In genomic region chr17:57662644-57663308, GRCh38 we compare ENCODE assay signal across 8 cellular contexts.
DNase-seq lines count a peak whose midpoint lies in the region; ATAC-seq, FAIRE-seq and TF ChIP-seq lines count a peak whose summit lies in the region.

No MANE protein-coding gene starts in this region.

- FAIRE-seq in A549 (lab: Jason Lieb, UNC): no peak

- CTCF ChIA-PET in A549 (lab: Yijun Ruan, JAX): interaction anchor here (0.6 to 7.5 kb wide), 6 partner anchors 9 to 420 kb away, joined by 3 to 98 read pairs (median 4); no protein-coding TSS in a partner anchor

- H3K27me3 Mint-ChIP-seq in effector memory CD8-positive, alpha-beta T cell: no peaks in the 10 kb centered on the region

- ATAC-seq in A549 (peak; percentile 62 to 90; a peak in 4 of 6 replicates), GM21576 (IDR thresholded peaks at IDR 0.05; ENCODE audit: unreplicated experiment) (peak; percentile 49), left lobe of liver (peak; percentile 81), GM21390 (IDR thresholded peaks at IDR 0.05; ENCODE audit: unreplicated experiment) (no peak)
- peak; percentile 90 for ATAC-seq in effector memory CD8-positive, alpha-beta T cell (replicated peaks)

- peak; percentile 37 to 64 for DNase-seq in A549 (ENCODE audit: low read depth in 1 of 2, low spot score in 1 of 2)
- DNase-seq in NCI-H2107 (lab: John Stamatoyannopoulos, UW): peak; percentile 90
- DNase-seq in effector memory CD8-positive, alpha-beta T cell: peak in 2 of 3 experiments; percentile 52 to 54
- DNase-seq in left lobe of liver (ENCODE audit: low spot score): peak; percentile 64
- peak; percentile 56 for DNase-seq in stimulated activated CD4-positive, alpha-beta T cell treated with anti-CD3 and anti-CD28 coated beads, Interleukin-15, amount 100 ng/mL, for 24 hours

- no peak for TF ChIP-seq POLR2A in A549 (IDR thresholded peaks at IDR 0.05; ENCODE audit: low read length)

- peak overlapping the region in 1 of 2 donors; percentile 43 for H3K4me3 Mint-ChIP-seq in effector memory CD8-positive, alpha-beta T cell

- H3K4me3 ChIP-seq in A549 (no peak overlapping the region), WI38 (ENCODE audit: low read depth, low read length) (peak overlapping the region; percentile 38)

- WGBS in A549 (ENCODE audit: missing lambda C conversion rate): 91% methylated on average over 19 of the region's 21 CpGs

- TF ChIP-seq RAD21 in A549 (conservative IDR thresholded peaks at IDR 0.05 in 1 of 2, IDR thresholded peaks at IDR 0.05 in 1 of 2): no peak

- no peaks in the 10 kb centered on the region for H3K9me3 ChIP-seq in A549

- POLR2A ChIA-PET in A549 (lab: Yijun Ruan, JAX): no interaction called here

- TF ChIP-seq EP300 in A549 (IDR thresholded peaks at IDR 0.05): no peak

- no peak overlapping the region for H3K4me2 ChIP-seq in A549

- no peak overlapping the region for H3K27ac ChIP-seq in A549

- TF ChIP-seq CTCF in A549 (IDR thresholded peaks at IDR 0.05) (no peak), WI38 (IDR thresholded peaks at IDR 0.05; ENCODE audit: low read depth, low read length) (no peak)

- peaks cover 12% of the 10 kb centered on the region for H3K36me3 Mint-ChIP-seq in effector memory CD8-positive, alpha-beta T cell (ENCODE audit: insufficient read depth)

- peak overlapping the region in 1 of 2 donors; percentile 89 for H3K27ac Mint-ChIP-seq in effector memory CD8-positive, alpha-beta T cell

- peaks cover 8 to 20% of the 10 kb centered on the region in 2 donors for H3K4me1 Mint-ChIP-seq in effector memory CD8-positive, alpha-beta T cell (ENCODE audit: low read depth in 2 of 2)

- no peaks in the 10 kb centered on the region for H3K9me3 Mint-ChIP-seq in effector memory CD8-positive, alpha-beta T cell

- peaks cover 4% of the 10 kb centered on the region; the same call in 1 of the 3 replicates for H3K4me1 ChIP-seq in A549

TF ChIP-seq in A549, 52 proteins besides CTCF, POLR2A, EP300 and RAD21:
- TF ChIP-seq CBX2 (IDR thresholded peaks at IDR 0.05; ENCODE audit: borderline replicate concordance, low read depth) (no peak), POLR2AphosphoS2 (conservative IDR thresholded peaks at IDR 0.05; ENCODE audit: low read length) (no peak), TFCP2L1 (CRISPR knock-in tag; IDR thresholded peaks at IDR 0.05) (no peak)
TF ChIP-seq in A549: peak in this region for 0.
